Comparison of ENCODE assay signal across 11 cellular contexts in the genomic region with DNA sequence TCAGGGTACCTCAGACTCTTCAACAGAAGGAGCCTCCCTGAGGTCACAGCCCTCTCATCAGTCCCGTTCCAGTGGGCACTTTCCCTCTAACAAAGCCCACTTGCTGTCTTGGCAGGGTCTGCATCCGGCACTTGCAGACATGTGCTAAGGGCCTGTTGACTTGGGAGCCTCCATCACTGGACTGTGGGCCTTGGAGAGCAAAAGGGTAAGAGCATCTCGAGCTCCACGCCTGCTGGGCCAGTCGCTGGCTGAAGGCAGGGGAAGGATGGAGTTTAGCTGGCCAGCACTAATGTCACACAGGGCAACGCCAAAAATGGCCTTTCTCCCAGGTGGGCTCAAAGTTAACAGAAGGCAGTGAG. TPM values are rescaled to one million over a fixed set of nuclear protein-coding genes. Genes with fewer than 3 reads are reported as not detected.
DNase-seq lines count a peak whose midpoint lies in the region; ATAC-seq and TF ChIP-seq lines count a peak whose summit lies in the region.
"Had no signal": no experiment of that assay in that cellular context is flagged by ENCODE, and none has a peak within 500 bp of the region (broad histone marks: within the 10 kb centered on the region; RNA-seq: fewer than 3 reads in every experiment).

No MANE protein-coding gene starts in this region.

- H3K36me3 ChIP-seq in testis (ENCODE audit: low read depth, missing control alignments): no peaks in the 10 kb centered on the region

- no peak for TF ChIP-seq CTCF in testis (IDR thresholded peaks at IDR 0.05)

- peak overlapping the region; percentile 54 for H3K4me3 Mint-ChIP-seq in activated naive CD4-positive, alpha-beta T cell treated with anti-CD3 and anti-CD28 coated beads, Interleukin-2, amount 10 ng/mL, durations not matched to agents 7 days and 5 days
- peak overlapping the region; percentile 47 for H3K4me3 Mint-ChIP-seq in activated naive CD8-positive, alpha-beta T cell treated with anti-CD3 and anti-CD28 coated beads for 36 hours
- H3K4me3 Mint-ChIP-seq in memory B cell: peak overlapping the region; percentile 55

- H3K27ac Mint-ChIP-seq in activated naive CD4-positive, alpha-beta T cell treated with anti-CD3 and anti-CD28 coated beads, Interleukin-2, amount 10 ng/mL, durations not matched to agents 7 days and 5 days: peak overlapping the region; percentile 53
- no peak overlapping the region for H3K27ac Mint-ChIP-seq in activated naive CD4-positive, alpha-beta T cell treated with anti-CD3 and anti-CD28 coated beads, Interleukin-2, amount 50 U/mL, for 72 hours
- H3K27ac Mint-ChIP-seq in activated naive CD8-positive, alpha-beta T cell treated with anti-CD3 and anti-CD28 coated beads for 36 hours: peak overlapping the region; percentile 76
- peak overlapping the region; percentile 85 for H3K27ac Mint-ChIP-seq in memory B cell

- no peaks in the 10 kb centered on the region for H3K9me3 Mint-ChIP-seq in activated naive CD4-positive, alpha-beta T cell treated with anti-CD3 and anti-CD28 coated beads, Interleukin-2, amount 10 ng/mL, durations not matched to agents 7 days and 5 days
- H3K9me3 Mint-ChIP-seq in activated naive CD4-positive, alpha-beta T cell treated with anti-CD3 and anti-CD28 coated beads, Interleukin-2, amount 50 U/mL, for 72 hours: no peaks in the 10 kb centered on the region
- no peaks in the 10 kb centered on the region for H3K9me3 Mint-ChIP-seq in activated naive CD8-positive, alpha-beta T cell treated with anti-CD3 and anti-CD28 coated beads for 36 hours
- no peaks in the 10 kb centered on the region for H3K9me3 Mint-ChIP-seq in memory B cell

- no peak for ATAC-seq in activated naive CD4-positive, alpha-beta T cell treated with anti-CD3 and anti-CD28 coated beads, Interleukin-2, amount 50 U/mL, for 72 hours
- no peak for ATAC-seq in memory B cell (ENCODE audit: low read depth)
- no peak for ATAC-seq in HG03354 (IDR thresholded peaks at IDR 0.05; ENCODE audit: poor library complexity, severe bottlenecking, unreplicated experiment)
- ATAC-seq: PC-3 had no signal

- H3K9me3 ChIP-seq in testis: no peaks in the 10 kb centered on the region
- H3K9me3 ChIP-seq: esophagus muscularis mucosa had no signal

- no peak for DNase-seq in activated naive CD4-positive, alpha-beta T cell treated with anti-CD3 and anti-CD28 coated beads, Interleukin-2, amount 10 ng/mL, durations not matched to agents 7 days and 5 days
- DNase-seq in activated naive CD4-positive, alpha-beta T cell treated with anti-CD3 and anti-CD28 coated beads, Interleukin-2, amount 50 U/mL, for 72 hours (ENCODE audit: low spot score in 2 of 2): no peak
- no peak for DNase-seq in activated naive CD8-positive, alpha-beta T cell treated with anti-CD3 and anti-CD28 coated beads for 36 hours
- DNase-seq in memory B cell (ENCODE audit: low spot score in 2 of 2): no peak
- DNase-seq in testis: no peak
- no peak for DNase-seq in SKM-1 treated with dmso at 0.1 percent for 144 hours (lab: John Stamatoyannopoulos, UW; ENCODE audit: unreplicated experiment)
- DNase-seq in GM19240 (ENCODE audit: insufficient read length, low spot score): no peak
- DNase-seq: PC-3; stimulated activated CD4-positive, alpha-beta T cell treated with anti-CD3 and anti-CD28 coated beads, Interleukin-12 subunit alpha, Interleukin-12 subunit beta, amount 100 ng/mL, for 4 hours had no signal

- WGBS in testis, 2 donors: 53 to 75% methylated on average over 6 of the region's 6 CpGs

- H3K27me3 ChIP-seq in testis: no peaks in the 10 kb centered on the region
- H3K27me3 ChIP-seq: esophagus muscularis mucosa had no signal

- CTCF ChIA-PET in activated naive CD4-positive, alpha-beta T cell treated with anti-CD3 and anti-CD28 coated beads, Interleukin-2, amount 10 ng/mL, durations not matched to agents 7 days and 5 days (lab: Charles Lee): no interaction called here

- H3K4me3 ChIP-seq in testis: peak overlapping the region in 1 of 2 donors; percentile 62

- H3K36me3 Mint-ChIP-seq in activated naive CD4-positive, alpha-beta T cell treated with anti-CD3 and anti-CD28 coated beads, Interleukin-2, amount 10 ng/mL, durations not matched to agents 7 days and 5 days: peaks cover 15% of the 10 kb centered on the region
- H3K36me3 Mint-ChIP-seq in activated naive CD4-positive, alpha-beta T cell treated with anti-CD3 and anti-CD28 coated beads, Interleukin-2, amount 50 U/mL, for 72 hours: peaks cover 13 to 15% of the 10 kb centered on the region in 2 donors
- H3K36me3 Mint-ChIP-seq in activated naive CD8-positive, alpha-beta T cell treated with anti-CD3 and anti-CD28 coated beads for 36 hours: peaks cover 13% of the 10 kb centered on the region
- H3K36me3 Mint-ChIP-seq in memory B cell: peaks cover 5% of the 10 kb centered on the region

- H3K27me3 Mint-ChIP-seq in activated naive CD4-positive, alpha-beta T cell treated with anti-CD3 and anti-CD28 coated beads, Interleukin-2, amount 10 ng/mL, durations not matched to agents 7 days and 5 days: no peaks in the 10 kb centered on the region
- no peaks in the 10 kb centered on the region for H3K27me3 Mint-ChIP-seq in activated naive CD8-positive, alpha-beta T cell treated with anti-CD3 and anti-CD28 coated beads for 36 hours
- no peaks in the 10 kb centered on the region for H3K27me3 Mint-ChIP-seq in memory B cell

- H3K4me1 Mint-ChIP-seq in activated naive CD4-positive, alpha-beta T cell treated with anti-CD3 and anti-CD28 coated beads, Interleukin-2, amount 10 ng/mL, durations not matched to agents 7 days and 5 days: peaks cover 57% of the 10 kb centered on the region
- H3K4me1 Mint-ChIP-seq in activated naive CD8-positive, alpha-beta T cell treated with anti-CD3 and anti-CD28 coated beads for 36 hours: peaks cover 37% of the 10 kb centered on the region
- peaks cover 24% of the 10 kb centered on the region for H3K4me1 Mint-ChIP-seq in memory B cell

- intact Hi-C loops in testis (cut with DNase I; ENCODE audit: low total_unique reads): no loop called here

- peak overlapping the region; percentile 53 to 91 for H3K27ac ChIP-seq in testis

- H3K4me1 ChIP-seq in testis: peaks cover 10% of the 10 kb centered on the region

- TF ChIP-seq POLR2A in testis (IDR thresholded peaks at IDR 0.05): no peak

RNA-seq across cellular contexts. Expression of a gene that starts 2.2 kb away (rescaled TPM):
- 10 to 100 TPM; 62.6 to 80.5 TPM for total RNA-seq in activated naive CD4-positive, alpha-beta T cell treated with anti-CD3 and anti-CD28 coated beads, Interleukin-2, amount 50 U/mL, for 72 hours
- total RNA-seq in activated naive CD8-positive, alpha-beta T cell treated with anti-CD3 and anti-CD28 coated beads for 36 hours: 10 to 100 TPM; 64.0 to 66.4 TPM
- 10 to 100 TPM; 71.2 to 86.6 TPM for total RNA-seq in testis
- 66.0 TPM for polyA plus RNA-seq in testis (ENCODE audit: insufficient read depth, low read depth, low replicate concordance)

RNA-seq across cellular contexts. Expression of a gene that starts 44.6 kb away (rescaled TPM):
- 1 to 10 TPM in 1 of 2 donors, under 1 TPM in 1; 0.75 to 2.3 TPM for total RNA-seq in activated naive CD4-positive, alpha-beta T cell treated with anti-CD3 and anti-CD28 coated beads, Interleukin-2, amount 50 U/mL, for 72 hours
- total RNA-seq in activated naive CD8-positive, alpha-beta T cell treated with anti-CD3 and anti-CD28 coated beads for 36 hours: 1 to 10 TPM; 1.4 to 1.5 TPM
- total RNA-seq in testis: 10 to 100 TPM in 1 of 2 donors, 1 to 10 TPM in 1; 9.7 to 10.3 TPM
- polyA plus RNA-seq in testis (ENCODE audit: insufficient read depth, low read depth, low replicate concordance): 7.8 TPM

Comparison
In these comparisons a context has a peak if more than half of its experiments do, and no peak if none do; other contexts are left out.
1. H3K27ac Mint-ChIP-seq: peak in activated naive CD4-positive, alpha-beta T cell treated with anti-CD3 and anti-CD28 coated beads, Interleukin-2, amount 10 ng/mL, durations not matched to agents 7 days and 5 days (single experiment), activated naive CD8-positive, alpha-beta T cell treated with anti-CD3 and anti-CD28 coated beads for 36 hours (single experiment) and memory B cell (single experiment); none in activated naive CD4-positive, alpha-beta T cell treated with anti-CD3 and anti-CD28 coated beads, Interleukin-2, amount 50 U/mL, for 72 hours (0 of 2).
2. Peak in every context shown above with its lines, with median percentiles within 50 percentile points of each other: H3K4me3 Mint-ChIP-seq.